In the genomic region with DNA sequence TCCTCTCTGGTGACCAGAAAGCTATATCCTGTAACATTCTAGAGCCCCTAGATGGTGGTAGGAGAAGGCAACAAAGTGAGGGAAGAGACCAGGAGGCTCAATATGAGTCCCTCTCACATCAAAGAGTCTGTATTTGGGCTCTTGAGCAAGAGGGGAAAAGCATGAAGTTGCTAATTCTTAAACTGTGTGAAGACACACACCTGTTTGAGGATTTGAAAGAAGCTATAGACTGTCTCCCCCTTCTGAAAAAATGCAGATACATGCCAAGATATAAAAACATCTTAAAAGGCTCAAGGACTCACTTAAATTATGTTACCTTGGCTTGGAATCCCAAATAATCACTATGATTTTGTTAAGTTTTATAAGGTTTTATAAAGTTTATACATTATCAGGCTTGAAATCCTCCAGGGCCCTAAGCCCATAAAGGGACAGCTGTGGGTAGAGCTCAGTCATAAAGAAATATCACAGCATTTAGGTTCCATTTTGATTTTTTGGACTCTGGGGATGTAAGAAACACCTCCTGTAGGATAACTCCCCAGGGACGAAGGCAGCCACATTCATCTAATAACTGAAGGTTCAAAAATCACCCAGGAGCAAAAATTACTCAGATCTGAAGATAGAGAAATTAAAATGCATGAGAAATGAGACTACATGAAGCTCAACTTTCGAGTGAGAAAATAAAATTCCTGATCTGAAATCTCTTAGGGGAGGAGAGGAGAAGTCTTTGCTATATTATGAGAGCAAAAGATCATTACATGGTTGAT, we compare ENCODE assay signal across 18 cellular contexts.
DNase-seq lines count a peak whose midpoint lies in the region; ATAC-seq, FAIRE-seq and TF ChIP-seq lines count a peak whose summit lies in the region.
"Had no signal": no experiment of that assay in that cellular context is flagged by ENCODE, and none has a peak within 500 bp of the region (broad histone marks: within the 10 kb centered on the region; RNA-seq: fewer than 3 reads in every experiment).

No MANE protein-coding gene starts in this region.

- no peaks in the 10 kb centered on the region for H3K9me2 ChIP-seq in DOHH2 (replicated peaks; ENCODE audit: control insufficient read depth, low read length)

- DNase-seq in GM18507 (ENCODE audit: extremely low spot score, insufficient read length, low read depth), result no peak
- DNase-seq in chondrocyte (ENCODE audit: low spot score), result no peak
- DNase-seq in sciatic nerve (ENCODE audit: low spot score), result no peak
- no peak for DNase-seq in type B pancreatic cell (ENCODE audit: extremely low spot score, unreplicated experiment)
- DNase-seq in COLO829 (ENCODE audit: low spot score), result no peak
- DNase-seq in globus pallidus (ENCODE audit: low spot score), result no peak
- DNase-seq: DMS79 treated with DMSO at 0.1 percent for 48 hours, GDM1, NCI-H1417 treated with DMSO at 0.1 percent for 48 hours, NCI-H2029, NCI-H2171 treated with DMSO at 0.1 percent for 48 hours, SHP77 treated with DMSO at 0.1 percent for 48 hours had no signal

- no peaks in the 10 kb centered on the region for H3K36me3 ChIP-seq in DOHH2 (ENCODE audit: control insufficient read depth, low read length)

- TF ChIP-seq CTCF in DOHH2 (IDR thresholded peaks at IDR 0.05; ENCODE audit: low read depth, low read length, poor library complexity, severe bottlenecking), result no peak
- no peak for TF ChIP-seq CTCF in chondrocyte (IDR thresholded peaks at IDR 0.05)
- no peak for TF ChIP-seq CTCF in type B pancreatic cell (conservative IDR thresholded peaks at IDR 0.05)

- peaks cover 17% of the 10 kb centered on the region for H3K4me1 ChIP-seq in DOHH2 (ENCODE audit: control insufficient read depth, low read length)

- H3K27me3 ChIP-seq in DOHH2 (ENCODE audit: control insufficient read depth, low read length), result no peaks in the 10 kb centered on the region

- H3K4me3 Mint-ChIP-seq in chondrocyte (ENCODE audit: unreplicated experiment), result no peak overlapping the region
- H3K4me3 Mint-ChIP-seq in type B pancreatic cell, result no peak overlapping the region
- H3K4me3 Mint-ChIP-seq: CD14-positive monocyte, IgD-negative memory B cell had no signal

- peak overlapping the region; percentile 5 for H3K27ac Mint-ChIP-seq in chondrocyte (ENCODE audit: unreplicated experiment)
- H3K27ac Mint-ChIP-seq in type B pancreatic cell, result no peak overlapping the region
- H3K27ac Mint-ChIP-seq: CD14-positive monocyte, IgD-negative memory B cell had no signal

- H3K27me3 Mint-ChIP-seq in chondrocyte (ENCODE audit: low read depth), result peaks cover 2% of the 10 kb centered on the region
- no peaks in the 10 kb centered on the region for H3K27me3 Mint-ChIP-seq in type B pancreatic cell

- no peaks in the 10 kb centered on the region for H3K9me3 ChIP-seq in DOHH2 (ENCODE audit: control insufficient read depth, insufficient read depth, low read length)

- no peaks in the 10 kb centered on the region for H3F3A ChIP-seq in DOHH2 (ENCODE audit: control insufficient read depth, insufficient read depth)

- no peaks in the 10 kb centered on the region for H3K79me2 ChIP-seq in DOHH2 (ENCODE audit: control insufficient read depth, low read length)

- H3K36me3 Mint-ChIP-seq in chondrocyte (ENCODE audit: low read depth), result no peaks in the 10 kb centered on the region
- H3K36me3 Mint-ChIP-seq in type B pancreatic cell, result no peaks in the 10 kb centered on the region
- H3K36me3 Mint-ChIP-seq: CD14-positive monocyte, IgD-negative memory B cell had no signal

- peak; percentile 36 for FAIRE-seq in GM18507 (lab: Jason Lieb, UNC)
- FAIRE-seq: H1, RCC 7860 had no signal

- H3K9me3 Mint-ChIP-seq in chondrocyte (ENCODE audit: low read depth) (peaks cover 5% of the 10 kb centered on the region), type B pancreatic cell (peaks cover 6% of the 10 kb centered on the region)

- no peak overlapping the region for H3K27ac ChIP-seq in DOHH2 (ENCODE audit: low read depth, low read length)

- ATAC-seq in HG02885 (IDR thresholded peaks at IDR 0.05; ENCODE audit: poor library complexity, unreplicated experiment) (peak; percentile 43), sciatic nerve (no peak)

- H4K20me1 ChIP-seq in DOHH2 (ENCODE audit: control insufficient read depth, insufficient read depth, low read depth, low read length), result no peaks in the 10 kb centered on the region

- H3K4me3 ChIP-seq in DOHH2 (ENCODE audit: low read length), result no peak overlapping the region

- peaks cover 17% of the 10 kb centered on the region for H3K4me1 Mint-ChIP-seq in chondrocyte (ENCODE audit: low read depth)
- H3K4me1 Mint-ChIP-seq in type B pancreatic cell (ENCODE audit: unreplicated experiment), result peaks cover 10% of the 10 kb centered on the region

- H3K4me2 ChIP-seq in DOHH2 (ENCODE audit: low read length), result peak overlapping the region; percentile 29

- intact Hi-C loops in sciatic nerve (cut with DNase I), result no loop called here
